10 cellular contexts compared by ENCODE assay signal in the genomic region with DNA sequence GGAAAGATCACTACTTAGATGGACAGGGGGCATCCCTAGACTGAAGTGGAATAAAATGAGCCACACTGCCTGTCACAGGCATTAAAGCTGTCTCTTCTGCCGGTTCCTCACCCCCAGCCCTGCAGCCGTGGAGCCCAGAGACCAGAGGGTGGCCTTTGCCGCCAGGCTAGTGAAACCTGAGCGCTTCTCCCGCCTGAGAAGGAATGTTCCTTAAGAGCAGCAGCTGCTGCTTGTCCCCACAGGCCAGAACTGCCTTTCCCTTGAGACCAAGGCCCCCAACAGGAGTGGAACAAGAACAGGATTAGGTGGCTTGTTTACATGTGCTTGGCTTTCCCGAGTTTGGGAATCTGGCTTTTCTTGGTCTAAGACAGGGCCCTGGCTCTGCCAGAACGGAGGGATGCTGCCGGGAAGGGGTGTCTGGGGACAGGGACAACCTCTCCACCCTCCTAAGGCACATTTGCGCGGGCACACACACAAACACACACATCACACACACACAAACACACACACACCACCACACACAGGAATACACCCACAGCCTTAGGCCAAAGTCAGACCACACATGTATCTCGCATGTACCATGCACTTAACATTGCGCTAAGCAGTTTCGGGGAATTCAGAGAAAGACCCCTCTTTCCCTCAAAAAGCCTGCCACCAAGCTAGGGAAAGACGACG.
DNase-seq lines count a peak whose midpoint lies in the region; ATAC-seq and TF ChIP-seq lines count a peak whose summit lies in the region.
"Had no signal": no experiment of that assay in that cellular context is flagged by ENCODE, and none has a peak within 500 bp of the region (broad histone marks: within the 10 kb centered on the region; RNA-seq: fewer than 3 reads in every experiment).

No MANE protein-coding gene starts in this region.

- no peaks in the 10 kb centered on the region for H3K36me3 ChIP-seq in urinary bladder (ENCODE audit: insufficient read depth)

- H3K4me3 ChIP-seq in choroid plexus epithelial cell (ENCODE audit: low read depth, low read length) = no peak overlapping the region
- no peak overlapping the region for H3K4me3 ChIP-seq in urinary bladder (ENCODE audit: low read depth, low read length)

- H3K27me3 Mint-ChIP-seq in nephron (ENCODE audit: low read depth) = peaks cover 10% of the 10 kb centered on the region
- H3K27me3 Mint-ChIP-seq in effector memory CD8-positive, alpha-beta T cell = peaks cover 70 to 97% of the 10 kb centered on the region in 2 donors

- WGBS in urinary bladder = 48% methylated on average over 15 of the region's 15 CpGs

- peaks cover 26% of the 10 kb centered on the region for H3K36me3 Mint-ChIP-seq in nephron (ENCODE audit: low read depth)
- no peaks in the 10 kb centered on the region for H3K36me3 Mint-ChIP-seq in effector memory CD8-positive, alpha-beta T cell (ENCODE audit: insufficient read depth)
- H3K36me3 Mint-ChIP-seq: memory B cell had no signal

- peaks cover 80% of the 10 kb centered on the region for H3K4me1 Mint-ChIP-seq in nephron
- H3K4me1 Mint-ChIP-seq in effector memory CD8-positive, alpha-beta T cell (ENCODE audit: low read depth in 2 of 2) = peaks cover 4 to 6% of the 10 kb centered on the region in 2 donors

- TF ChIP-seq CTCF in choroid plexus epithelial cell (conservative IDR thresholded peaks at IDR 0.05; ENCODE audit: low read depth, low read length) (no peak), nephron (IDR thresholded peaks at IDR 0.05; ENCODE audit: unreplicated experiment in 3 of 3) (no peak)

- peak overlapping the region; percentile 84 to 97 (median 96) for H3K27ac Mint-ChIP-seq in nephron
- no peak overlapping the region for H3K27ac Mint-ChIP-seq in effector memory CD8-positive, alpha-beta T cell
- H3K27ac Mint-ChIP-seq: memory B cell had no signal

- ATAC-seq in left cardiac atrium = no peak
- ATAC-seq in left ventricle myocardium superior = no peak
- ATAC-seq in HG03342 (IDR thresholded peaks at IDR 0.05; ENCODE audit: unreplicated experiment) = no peak
- ATAC-seq in effector memory CD8-positive, alpha-beta T cell (replicated peaks) = no peak

- H3K9me3 Mint-ChIP-seq in nephron = no peaks in the 10 kb centered on the region
- no peaks in the 10 kb centered on the region for H3K9me3 Mint-ChIP-seq in effector memory CD8-positive, alpha-beta T cell
- H3K9me3 Mint-ChIP-seq: memory B cell had no signal

- intact Hi-C loops in left cardiac atrium (cut with DNase I) = loop anchor here (10.0 kb wide), 2 partner anchors 239 to 309 kb away; a partner anchor contains a TSS
- intact Hi-C loops in left ventricle myocardium superior (cut with micrococcal nuclease) = loop anchor here (10.0 kb wide), 1 partner anchor 239 kb away; a partner anchor contains a TSS

- DNase-seq in left cardiac atrium = peak; percentile 17
- no peak for DNase-seq in left ventricle myocardium superior
- DNase-seq in choroid plexus epithelial cell (ENCODE audit: low read depth) = peak; percentile 34
- DNase-seq in activated CD4-positive, CD25-positive, alpha-beta regulatory T cell (lab: John Stamatoyannopoulos, UW) = no peak
- DNase-seq in effector memory CD8-positive, alpha-beta T cell = no peak
- DNase-seq: GF-D8 had no signal

- no peaks in the 10 kb centered on the region for H3K4me1 ChIP-seq in urinary bladder (ENCODE audit: insufficient read depth)

- peak overlapping the region; percentile 2 for H3K27ac ChIP-seq in urinary bladder (ENCODE audit: low read depth)

- peak overlapping the region; percentile 9 to 70 (median 46) for H3K4me3 Mint-ChIP-seq in nephron
- H3K4me3 Mint-ChIP-seq in effector memory CD8-positive, alpha-beta T cell = no peak overlapping the region

Comparison
In these comparisons a context has a peak if more than half of its experiments do, and no peak if none do; other contexts are left out.
1. DNase-seq: peak in left cardiac atrium (single experiment) and choroid plexus epithelial cell (single experiment); none in left ventricle myocardium superior (single experiment), activated CD4-positive, CD25-positive, alpha-beta regulatory T cell (0 of 4) and effector memory CD8-positive, alpha-beta T cell (0 of 3).
2. H3K27ac Mint-ChIP-seq: peak in nephron (3 of 3); none in effector memory CD8-positive, alpha-beta T cell (0 of 2).
3. H3K4me3 Mint-ChIP-seq: peak in nephron (3 of 3); none in effector memory CD8-positive, alpha-beta T cell (0 of 2).